ENCODE assay signal across 31 cellular contexts in the genomic region with DNA sequence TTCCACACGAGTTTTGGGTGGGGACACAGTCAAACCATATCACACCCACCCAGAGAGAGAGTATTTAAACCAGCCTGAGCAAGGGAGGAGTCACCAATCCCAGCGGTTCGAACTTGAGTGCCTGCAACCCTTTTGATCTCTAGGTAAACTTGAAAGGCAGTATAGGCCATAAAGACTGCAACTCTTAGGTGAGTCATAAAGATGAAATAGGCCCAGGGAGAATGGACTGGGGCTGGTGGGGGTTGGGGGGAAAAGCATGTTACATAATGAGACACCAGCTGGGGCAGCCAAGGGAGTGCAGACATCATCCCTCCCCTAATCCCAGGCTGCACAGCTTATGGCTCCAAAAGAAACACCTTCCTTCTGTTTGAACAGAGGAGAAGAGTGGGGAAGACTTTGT.
"Had no signal": no experiment of that assay in that cellular context is flagged by ENCODE, and none has a peak within 500 bp of the region (broad histone marks: within the 10 kb centered on the region; RNA-seq: fewer than 3 reads in every experiment).

No MANE protein-coding gene starts in this region.

- H3K4me3 ChIP-seq: adrenal gland, body of pancreas, cardiac muscle cell, colonic mucosa, dorsolateral prefrontal cortex, esophagus muscularis mucosa, heart right ventricle, left ventricle myocardium inferior, skin epidermis, testis, transverse colon had no signal

- ATAC-seq: body of pancreas; effector memory CD8-positive, alpha-beta T cell; foreskin keratinocyte; heart right ventricle; sciatic nerve; stimulated activated naive CD8-positive, alpha-beta T cell treated with anti-CD3 and anti-CD28 coated beads, Interleukin-15, Interleukin-2, amounts not matched to agents 100 U/mL and 50 U/mL, for 24 hours had no signal

- DNase-seq: activated CD4-positive, alpha-beta memory T cell treated with anti-CD3 and anti-CD28 coated beads for 36 hours; activated CD4-positive, alpha-beta T cell treated with anti-CD3 and anti-CD28 coated beads, Interleukin-2, amount 10 ng/mL, durations not matched to agents 24 days and 14 days; activated CD4-positive, CD25-positive, alpha-beta regulatory T cell treated with anti-CD3 and anti-CD28 coated beads, Interleukin-2, amount 50 U/mL, for 72 hours; activated CD8-positive, alpha-beta memory T cell treated with anti-CD3 and anti-CD28 coated beads, Interleukin-2, amount 50 U/mL, for 4 hours; activated effector memory CD4-positive, alpha-beta T cell treated with anti-CD3 and anti-CD28 coated beads, Interleukin-2, amount 50 U/mL, for 16 hours; activated naive CD4-positive, alpha-beta T cell treated with anti-CD3 and anti-CD28 coated beads for 36 hours; activated naive CD8-positive, alpha-beta T cell treated with anti-CD3 and anti-CD28 coated beads for 36 hours; activated T-cell treated with anti-CD3 and anti-CD28 coated beads, Interleukin-2, amount 50 U/mL, for 1 hour; adrenal gland; aorta; body of pancreas; cerebellar nuclear complex; colonic mucosa; dorsolateral prefrontal cortex; effector memory CD8-positive, alpha-beta T cell; foreskin keratinocyte; heart right ventricle; left ventricle myocardium inferior; mammary epithelial cell; naive B cell; nephron progenitor cell; stimulated activated CD4-positive, alpha-beta T cell treated with anti-CD3 and anti-CD28 coated beads, Interleukin-12 subunit alpha, Interleukin-12 subunit beta, amount 100 ng/mL, for 4 hours; stimulated activated CD4-positive, alpha-beta T cell treated with anti-CD3 and anti-CD28 coated beads, Interleukin-4, amount 100 ng/mL, for 1 hour; stimulated activated naive CD8-positive, alpha-beta T cell treated with anti-CD3 and anti-CD28 coated beads, Interleukin-15, Interleukin-2, amounts not matched to agents 100 U/mL and 50 U/mL, for 24 hours; T-helper 9 cell; testis; transverse colon had no signal
